In the genomic region with DNA sequence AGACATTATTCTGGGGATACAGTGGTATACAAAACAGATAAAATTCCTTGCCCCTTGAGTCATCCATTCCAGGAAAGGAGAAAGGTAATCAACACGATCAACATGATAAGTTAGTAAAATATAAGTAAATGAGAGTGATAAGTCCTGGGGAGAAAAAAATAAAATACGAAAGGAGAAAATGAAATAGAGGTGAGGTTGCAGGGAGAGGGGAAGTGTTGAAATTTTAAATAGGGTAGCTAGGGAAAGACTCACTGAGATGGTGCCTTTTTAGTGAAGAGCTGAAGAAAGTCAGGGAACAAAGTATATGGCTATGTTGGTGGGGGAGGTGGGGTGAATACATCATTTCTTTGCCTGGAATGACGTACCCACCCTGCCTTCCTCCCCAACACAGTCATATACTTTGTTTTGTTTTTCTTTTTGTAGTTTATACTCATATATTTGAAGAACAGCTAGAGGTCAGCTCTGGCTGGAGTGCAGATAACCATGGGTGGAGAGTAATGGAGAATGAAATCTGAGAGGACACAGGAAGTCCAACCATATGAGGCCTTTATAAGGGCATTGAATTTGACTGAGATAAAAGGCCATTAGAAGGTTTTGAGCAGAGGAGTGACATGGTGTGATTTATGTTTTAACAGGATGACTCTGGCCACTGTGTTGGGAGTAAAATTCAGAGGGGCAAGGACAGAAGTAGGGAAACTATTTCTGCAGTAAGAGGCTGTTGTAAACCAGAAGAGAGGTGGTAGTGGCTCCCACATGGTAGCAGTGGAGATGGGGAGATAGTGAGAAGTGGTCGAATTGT, we compare ENCODE assay signal across 1 cellular context.
TF ChIP-seq lines count a peak whose summit lies in the region.

No MANE protein-coding gene starts in this region.

TF ChIP-seq in K562, 482 proteins besides CTCF, POLR2A, EP300 and RAD21 (continued from another document and continues in another):
- no peak for TF ChIP-seq HMGN3 (IDR thresholded peaks at IDR 0.05; ENCODE audit: borderline replicate concordance, extremely low read depth, insufficient read length, low read depth, low read length)
- TF ChIP-seq GTF3C2 (IDR thresholded peaks at IDR 0.05; ENCODE audit: borderline replicate concordance, extremely low read depth, insufficient read length) = no peak
- no peak for TF ChIP-seq ZNF134 (CRISPR knock-in tag; conservative IDR thresholded peaks at IDR 0.05)
- TF ChIP-seq RBM17 (IDR thresholded peaks at IDR 0.05; ENCODE audit: borderline replicate concordance, low read depth, low read length) = no peak
- no peak for TF ChIP-seq NCOA2 (IDR thresholded peaks at IDR 0.05; ENCODE audit: partially characterized antibody in 2 of 2)
- TF ChIP-seq HEY1 (CRISPR knock-in tag; IDR thresholded peaks at IDR 0.05; ENCODE audit: borderline replicate concordance) = no peak
- TF ChIP-seq, protein P1, sequence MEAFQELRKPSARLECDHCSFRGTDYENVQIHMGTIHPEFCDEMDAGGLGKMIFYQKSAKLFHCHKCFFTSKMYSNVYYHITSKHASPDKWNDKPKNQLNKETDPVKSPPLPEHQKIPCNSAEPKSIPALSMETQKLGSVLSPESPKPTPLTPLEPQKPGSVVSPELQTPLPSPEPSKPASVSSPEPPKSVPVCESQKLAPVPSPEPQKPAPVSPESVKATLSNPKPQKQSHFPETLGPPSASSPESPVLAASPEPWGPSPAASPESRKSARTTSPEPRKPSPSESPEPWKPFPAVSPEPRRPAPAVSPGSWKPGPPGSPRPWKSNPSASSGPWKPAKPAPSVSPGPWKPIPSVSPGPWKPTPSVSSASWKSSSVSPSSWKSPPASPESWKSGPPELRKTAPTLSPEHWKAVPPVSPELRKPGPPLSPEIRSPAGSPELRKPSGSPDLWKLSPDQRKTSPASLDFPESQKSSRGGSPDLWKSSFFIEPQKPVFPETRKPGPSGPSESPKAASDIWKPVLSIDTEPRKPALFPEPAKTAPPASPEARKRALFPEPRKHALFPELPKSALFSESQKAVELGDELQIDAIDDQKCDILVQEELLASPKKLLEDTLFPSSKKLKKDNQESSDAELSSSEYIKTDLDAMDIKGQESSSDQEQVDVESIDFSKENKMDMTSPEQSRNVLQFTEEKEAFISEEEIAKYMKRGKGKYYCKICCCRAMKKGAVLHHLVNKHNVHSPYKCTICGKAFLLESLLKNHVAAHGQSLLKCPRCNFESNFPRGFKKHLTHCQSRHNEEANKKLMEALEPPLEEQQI (IDR thresholded peaks at IDR 0.05) = no peak
- TF ChIP-seq SOX6 (IDR thresholded peaks at IDR 0.05) = 0 out of 2 replicates have a peak, but pooled peaks have one; percentile 50
- no peak for TF ChIP-seq MTF1 (CRISPR knock-in tag; IDR thresholded peaks at IDR 0.05; ENCODE audit: borderline replicate concordance)
- TF ChIP-seq OTX1 (CRISPR knock-in tag; IDR thresholded peaks at IDR 0.05) = 0 out of 2 replicates have a peak, but pooled peaks have one; percentile 15
- TF ChIP-seq CBFA2T3 (IDR thresholded peaks at IDR 0.05) = peak; percentile 72
- peak in 1 of 2 experiments; percentile 32; a peak in 1 of 4 replicates for TF ChIP-seq TBL1XR1 (IDR thresholded peaks at IDR 0.05; ENCODE audit: low read length in 2 of 2)
- TF ChIP-seq TAF15 (IDR thresholded peaks at IDR 0.05; ENCODE audit: low read depth, low read length) = no peak
- no peak; the same call in 1 of the 2 replicates for TF ChIP-seq HMBOX1 (IDR thresholded peaks at IDR 0.05)
- TF ChIP-seq TEAD4 (IDR thresholded peaks at IDR 0.05; ENCODE audit: low read length) = peak; percentile 84
- TF ChIP-seq TEAD4 (CRISPR knock-in tag; IDR thresholded peaks at IDR 0.05; ENCODE audit: borderline replicate concordance) = no peak
- no peak for TF ChIP-seq XRCC3 (IDR thresholded peaks at IDR 0.05)
- TF ChIP-seq, protein P2, sequence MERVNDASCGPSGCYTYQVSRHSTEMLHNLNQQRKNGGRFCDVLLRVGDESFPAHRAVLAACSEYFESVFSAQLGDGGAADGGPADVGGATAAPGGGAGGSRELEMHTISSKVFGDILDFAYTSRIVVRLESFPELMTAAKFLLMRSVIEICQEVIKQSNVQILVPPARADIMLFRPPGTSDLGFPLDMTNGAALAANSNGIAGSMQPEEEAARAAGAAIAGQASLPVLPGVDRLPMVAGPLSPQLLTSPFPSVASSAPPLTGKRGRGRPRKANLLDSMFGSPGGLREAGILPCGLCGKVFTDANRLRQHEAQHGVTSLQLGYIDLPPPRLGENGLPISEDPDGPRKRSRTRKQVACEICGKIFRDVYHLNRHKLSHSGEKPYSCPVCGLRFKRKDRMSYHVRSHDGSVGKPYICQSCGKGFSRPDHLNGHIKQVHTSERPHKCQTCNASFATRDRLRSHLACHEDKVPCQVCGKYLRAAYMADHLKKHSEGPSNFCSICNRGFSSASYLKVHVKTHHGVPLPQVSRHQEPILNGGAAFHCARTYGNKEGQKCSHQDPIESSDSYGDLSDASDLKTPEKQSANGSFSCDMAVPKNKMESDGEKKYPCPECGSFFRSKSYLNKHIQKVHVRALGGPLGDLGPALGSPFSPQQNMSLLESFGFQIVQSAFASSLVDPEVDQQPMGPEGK (CRISPR knock-in tag; IDR thresholded peaks at IDR 0.05; ENCODE audit: borderline replicate concordance) = no peak
- TF ChIP-seq PHF21A (IDR thresholded peaks at IDR 0.05; ENCODE audit: borderline replicate concordance, low read depth) = peak; percentile 86; the same call in 1 of the 2 replicates
- peak in 1 of 2 experiments; percentile 27; a peak in 1 of 4 replicates for TF ChIP-seq FOXK2 (conservative IDR thresholded peaks at IDR 0.05 in 1 of 2, IDR thresholded peaks at IDR 0.05 in 1 of 2; ENCODE audit: low read depth in 2 of 2)
- no peak for TF ChIP-seq KLF16 (IDR thresholded peaks at IDR 0.05)
- TF ChIP-seq TCF7L2 (IDR thresholded peaks at IDR 0.05; ENCODE audit: low read depth, low read length) = no peak
- TF ChIP-seq BRF1 (IDR thresholded peaks at IDR 0.05; ENCODE audit: borderline replicate concordance, extremely low read depth, insufficient read length) = no peak
- TF ChIP-seq ZNF830 (CRISPR knock-in tag; IDR thresholded peaks at IDR 0.05) = no peak
- no peak for TF ChIP-seq HDAC8 (tag; IDR thresholded peaks at IDR 0.05)
- TF ChIP-seq MTA3 (IDR thresholded peaks at IDR 0.05; ENCODE audit: borderline replicate concordance) = 0 out of 2 replicates have a peak, but pooled peaks have one; percentile 14
- no peak for TF ChIP-seq SMAD3 (CRISPR knock-in tag; conservative IDR thresholded peaks at IDR 0.05)
- TF ChIP-seq ZNF232 (CRISPR knock-in tag; IDR thresholded peaks at IDR 0.05) = no peak
- TF ChIP-seq ILK (tag; IDR thresholded peaks at IDR 0.05; ENCODE audit: borderline replicate concordance, low read depth) = no peak
- TF ChIP-seq ZNF444 (CRISPR knock-in tag; IDR thresholded peaks at IDR 0.05) = no peak
- TF ChIP-seq, protein P3, sequence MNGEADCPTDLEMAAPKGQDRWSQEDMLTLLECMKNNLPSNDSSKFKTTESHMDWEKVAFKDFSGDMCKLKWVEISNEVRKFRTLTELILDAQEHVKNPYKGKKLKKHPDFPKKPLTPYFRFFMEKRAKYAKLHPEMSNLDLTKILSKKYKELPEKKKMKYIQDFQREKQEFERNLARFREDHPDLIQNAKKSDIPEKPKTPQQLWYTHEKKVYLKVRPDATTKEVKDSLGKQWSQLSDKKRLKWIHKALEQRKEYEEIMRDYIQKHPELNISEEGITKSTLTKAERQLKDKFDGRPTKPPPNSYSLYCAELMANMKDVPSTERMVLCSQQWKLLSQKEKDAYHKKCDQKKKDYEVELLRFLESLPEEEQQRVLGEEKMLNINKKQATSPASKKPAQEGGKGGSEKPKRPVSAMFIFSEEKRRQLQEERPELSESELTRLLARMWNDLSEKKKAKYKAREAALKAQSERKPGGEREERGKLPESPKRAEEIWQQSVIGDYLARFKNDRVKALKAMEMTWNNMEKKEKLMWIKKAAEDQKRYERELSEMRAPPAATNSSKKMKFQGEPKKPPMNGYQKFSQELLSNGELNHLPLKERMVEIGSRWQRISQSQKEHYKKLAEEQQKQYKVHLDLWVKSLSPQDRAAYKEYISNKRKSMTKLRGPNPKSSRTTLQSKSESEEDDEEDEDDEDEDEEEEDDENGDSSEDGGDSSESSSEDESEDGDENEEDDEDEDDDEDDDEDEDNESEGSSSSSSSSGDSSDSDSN (IDR thresholded peaks at IDR 0.05; ENCODE audit: borderline replicate concordance in 1 of 2, low read depth in 2 of 2, low read length in 2 of 2) = no peak
- no peak for TF ChIP-seq BRD4 (IDR thresholded peaks at IDR 0.05)
- TF ChIP-seq JUN (IDR thresholded peaks at IDR 0.05; ENCODE audit: borderline replicate concordance, low read depth, low read length) = peak; percentile 23; the same call in 1 of the 2 replicates
- TF ChIP-seq JUN (CRISPR knock-in tag; IDR thresholded peaks at IDR 0.05; ENCODE audit: borderline replicate concordance) = no peak
- peak; percentile 79; the same call in 1 of the 2 replicates for TF ChIP-seq SMARCC2 (IDR thresholded peaks at IDR 0.05; ENCODE audit: low read depth)
- no peak for TF ChIP-seq ZNF609 (CRISPR knock-in tag; IDR thresholded peaks at IDR 0.05; ENCODE audit: borderline replicate concordance)
- no peak for TF ChIP-seq KLF6 (CRISPR knock-in tag; IDR thresholded peaks at IDR 0.05; ENCODE audit: borderline replicate concordance)
- TF ChIP-seq FOXJ3 (CRISPR knock-in tag; IDR thresholded peaks at IDR 0.05) = no peak
- no peak for TF ChIP-seq SIN3A (IDR thresholded peaks at IDR 0.05; ENCODE audit: borderline replicate concordance in 2 of 2, control insufficient read depth in 1 of 2, low read depth in 2 of 2, low read length in 2 of 2)
- no peak for TF ChIP-seq RHOXF2B (CRISPR knock-in tag; conservative IDR thresholded peaks at IDR 0.05)
- peak; percentile 27; the same call in 1 of the 2 replicates for TF ChIP-seq NBN (IDR thresholded peaks at IDR 0.05; ENCODE audit: low read depth)
- no peak for TF ChIP-seq ZNF583 (CRISPR knock-in tag; IDR thresholded peaks at IDR 0.05)
- TF ChIP-seq ETV1 (tag; conservative IDR thresholded peaks at IDR 0.05; ENCODE audit: low read depth) = no peak
- no peak for TF ChIP-seq HNRNPLL (IDR thresholded peaks at IDR 0.05; ENCODE audit: low read depth, low read length, poor library complexity, severe bottlenecking)
- TF ChIP-seq, protein P4, sequence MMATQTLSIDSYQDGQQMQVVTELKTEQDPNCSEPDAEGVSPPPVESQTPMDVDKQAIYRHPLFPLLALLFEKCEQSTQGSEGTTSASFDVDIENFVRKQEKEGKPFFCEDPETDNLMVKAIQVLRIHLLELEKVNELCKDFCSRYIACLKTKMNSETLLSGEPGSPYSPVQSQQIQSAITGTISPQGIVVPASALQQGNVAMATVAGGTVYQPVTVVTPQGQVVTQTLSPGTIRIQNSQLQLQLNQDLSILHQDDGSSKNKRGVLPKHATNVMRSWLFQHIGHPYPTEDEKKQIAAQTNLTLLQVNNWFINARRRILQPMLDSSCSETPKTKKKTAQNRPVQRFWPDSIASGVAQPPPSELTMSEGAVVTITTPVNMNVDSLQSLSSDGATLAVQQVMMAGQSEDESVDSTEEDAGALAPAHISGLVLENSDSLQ (IDR thresholded peaks at IDR 0.05) = peak; percentile 97
- peak; percentile 36 for TF ChIP-seq CBFA2T2 (conservative IDR thresholded peaks at IDR 0.05)
